ENCODE assay signal across 17 cellular contexts in the genomic region with DNA sequence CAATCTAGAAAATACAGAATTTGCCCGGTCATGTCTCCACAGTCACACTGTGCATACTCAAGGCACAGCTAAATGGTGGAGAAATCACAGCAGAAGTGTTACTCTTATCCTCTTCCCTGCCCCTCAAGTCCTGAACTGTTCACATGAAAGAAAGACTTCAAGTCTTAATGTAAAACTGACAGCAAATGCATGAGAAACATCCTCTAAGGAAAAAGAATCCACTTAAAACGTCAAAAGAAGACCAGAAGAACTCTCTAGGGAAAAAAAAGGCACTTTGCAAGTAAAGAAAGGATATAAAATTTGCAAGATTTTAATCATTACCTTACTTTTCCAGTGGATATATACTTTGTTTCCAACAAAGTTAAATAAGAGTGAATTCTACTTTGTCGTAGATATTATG.
DNase-seq lines count a peak whose midpoint lies in the region; ATAC-seq, FAIRE-seq and TF ChIP-seq lines count a peak whose summit lies in the region.
"Had no signal": no experiment of that assay in that cellular context is flagged by ENCODE, and none has a peak within 500 bp of the region (broad histone marks: within the 10 kb centered on the region; RNA-seq: fewer than 3 reads in every experiment).

No MANE protein-coding gene starts in this region.

- WGBS in A549 (ENCODE audit: missing lambda C conversion rate): 57% methylated on average over 3 of the region's 3 CpGs
- 83% methylated on average over 1 of the region's 3 CpGs; no CpG with 5 or more reads in 1 of the 2 experiments for WGBS in IMR-90 (ENCODE audit: extremely low coverage in 2 of 2, insufficient read length in 1 of 2), 2 experiments

- H3K9me1 ChIP-seq in IMR-90 (ENCODE audit: insufficient read depth, low read length): no peaks in the 10 kb centered on the region

- no peak for TF ChIP-seq RAD21 in A549 (conservative IDR thresholded peaks at IDR 0.05 in 1 of 2, IDR thresholded peaks at IDR 0.05 in 1 of 2)
- no peak for TF ChIP-seq RAD21 in IMR-90 (IDR thresholded peaks at IDR 0.05; ENCODE audit: low read length)

- H3K4me2 ChIP-seq in A549 (no peak overlapping the region), IMR-90 (ENCODE audit: low read depth, low read length) (no peak overlapping the region), neural progenitor cell (no peak overlapping the region)
- H3K4me2 ChIP-seq: BLaER1 treated with 17β-estradiol and CSF1 and Interleukin-3, amounts not matched to agents 10 nM and 100 nM had no signal

- TF ChIP-seq CTCF in A549 (IDR thresholded peaks at IDR 0.05) (no peak), IMR-90 (conservative IDR thresholded peaks at IDR 0.05; ENCODE audit: low read depth, low read length) (no peak), foreskin keratinocyte (conservative IDR thresholded peaks at IDR 0.05) (no peak), neural progenitor cell (IDR thresholded peaks at IDR 0.05) (no peak), D721Med (IDR thresholded peaks at IDR 0.05; ENCODE audit: insufficient read depth, missing control alignments) (no peak)

- H3K27ac ChIP-seq in A549: peak overlapping the region; percentile 7 to 61; a peak in 3 of 6 replicates
- no peak overlapping the region for H3K27ac ChIP-seq in IMR-90 (ENCODE audit: insufficient read depth, low read length)
- H3K27ac ChIP-seq in foreskin keratinocyte: no peak overlapping the region
- peak overlapping the region; percentile 25 for H3K27ac ChIP-seq in neural progenitor cell
- H3K27ac ChIP-seq: BLaER1 treated with 17β-estradiol and CSF1 and Interleukin-3, amounts not matched to agents 10 nM and 100 nM; GM23248; Peyer's patch; SJSA1 had no signal

- H3K79me2 ChIP-seq in neural progenitor cell (ENCODE audit: low read depth): no peaks in the 10 kb centered on the region

- H2BK5ac ChIP-seq in IMR-90 (ENCODE audit: low read depth, low read length, poor library complexity, severe bottlenecking): no peak overlapping the region

- no peaks in the 10 kb centered on the region for H3K27me3 ChIP-seq in IMR-90 (ENCODE audit: control insufficient read depth, insufficient read depth, low read length)
- H3K27me3 ChIP-seq in foreskin keratinocyte: no peaks in the 10 kb centered on the region
- H3K27me3 ChIP-seq in neural progenitor cell: no peaks in the 10 kb centered on the region
- H3K27me3 ChIP-seq: BLaER1 treated with 17β-estradiol and CSF1 and Interleukin-3, amounts not matched to agents 10 nM and 100 nM; Peyer's patch; SJSA1 had no signal

- H3K27me3 Mint-ChIP-seq in neural progenitor cell (ENCODE audit: insufficient read depth, low read depth): no peaks in the 10 kb centered on the region

- no peak overlapping the region for H2AK9ac ChIP-seq in IMR-90 (replicated peaks; ENCODE audit: low read depth, low read length, poor library complexity)

- in situ Hi-C loops in IMR-90 (cut with MboI; ENCODE audit: low sequenced_read_pairs): loop anchor here (10.0 to 25.0 kb wide), 2 partner anchors 263 to 781 kb away; no protein-coding TSS in a partner anchor

- H3K4me3 ChIP-seq in A549: no peak overlapping the region
- H3K4me3 ChIP-seq in IMR-90 (ENCODE audit: insufficient read depth, low read depth, low read length): no peak overlapping the region
- H3K4me3 ChIP-seq in neural progenitor cell: no peak overlapping the region
- H3K4me3 ChIP-seq: BLaER1 treated with 17β-estradiol and CSF1 and Interleukin-3, amounts not matched to agents 10 nM and 100 nM; GM23248; Peyer's patch; SJSA1 had no signal

- H3K4me1 ChIP-seq in A549 (peaks cover 19% of the 10 kb centered on the region), IMR-90 (ENCODE audit: control insufficient read depth, insufficient read depth, low read length) (no peaks in the 10 kb centered on the region), foreskin keratinocyte (no peaks in the 10 kb centered on the region), neural progenitor cell (peaks cover 6% of the 10 kb centered on the region)
- H3K4me1 ChIP-seq: BLaER1 treated with 17β-estradiol and CSF1 and Interleukin-3, amounts not matched to agents 10 nM and 100 nM; SJSA1 had no signal

- H2AFZ ChIP-seq in IMR-90 (replicated peaks; ENCODE audit: low read length, poor library complexity): no peak overlapping the region
- H2AFZ ChIP-seq in neural progenitor cell (replicated peaks): no peak overlapping the region

- peak overlapping the region in 1 of 2 experiments; percentile 35; a peak in 1 of 4 replicates for H4K8ac ChIP-seq in IMR-90 (ENCODE audit: low read depth in 2 of 2, low read length in 2 of 2)

- 0 out of 2 replicates have a peak overlapping the region, but pooled peaks have one; percentile 33 for H2BK20ac ChIP-seq in IMR-90 (ENCODE audit: low read depth, low read length)

- ATAC-seq in A549: no peak
- ATAC-seq in IMR-90 (ENCODE audit: low read depth): no peak
- no peak for ATAC-seq in foreskin keratinocyte
- no peak for ATAC-seq in GM18868 (IDR thresholded peaks at IDR 0.05; ENCODE audit: unreplicated experiment)
- no peak for ATAC-seq in GM19452 (IDR thresholded peaks at IDR 0.05; ENCODE audit: unreplicated experiment)
- ATAC-seq: CD8-positive, alpha-beta T cell; HCT116 had no signal

- no TSS peak for BruUV-seq in IMR-90 (replicated peaks; lab: Mats Ljungman, UMichigan)

- DNase-seq in A549 (ENCODE audit: low read depth in 1 of 2, low spot score in 1 of 2) (no peak), IMR-90 (no peak), foreskin keratinocyte (peak; percentile 3 to 7), neural progenitor cell (ENCODE audit: low spot score) (no peak), D721Med (ENCODE audit: insufficient read length, low spot score) (no peak)
- DNase-seq: CD8-positive, alpha-beta T cell; DMS79 treated with DMSO at 0.1 percent for 48 hours; GM23248; KG1; NCI-H1694 treated with DMSO at 0.1 percent for 48 hours; NK-92 treated with Interleukin-12 subunit alpha and Interleukin-12 subunit beta, amount 100 ng/mL, for 24 hours; Peyer's patch had no signal

- POLR2A ChIA-PET in A549 (lab: Yijun Ruan, JAX) (no interaction called here), IMR-90 (lab: Charles Lee; ENCODE audit: unreplicated experiment) (no interaction called here)

- H3K9ac ChIP-seq in IMR-90 (ENCODE audit: low read depth, low read length): no peak overlapping the region
- H3K9ac ChIP-seq in neural progenitor cell: no peak overlapping the region
- H3K9ac ChIP-seq: BLaER1 treated with 17β-estradiol and CSF1 and Interleukin-3, amounts not matched to agents 10 nM and 100 nM; GM23248 had no signal

- H3K36me3 ChIP-seq in IMR-90 (ENCODE audit: control insufficient read depth, insufficient read depth, low read length) (no peaks in the 10 kb centered on the region), neural progenitor cell (peaks cover 7% of the 10 kb centered on the region)
- H3K36me3 ChIP-seq: BLaER1 treated with 17β-estradiol and CSF1 and Interleukin-3, amounts not matched to agents 10 nM and 100 nM; Peyer's patch; SJSA1 had no signal

- no peak overlapping the region for H2BK15ac ChIP-seq in IMR-90 (ENCODE audit: low read depth, low read length)

- H2BK120ac ChIP-seq in IMR-90 (ENCODE audit: low read depth, low read length): no peak overlapping the region

- H3K27ac Mint-ChIP-seq in neural progenitor cell: no peak overlapping the region
- H3K27ac Mint-ChIP-seq: CD8-positive, alpha-beta T cell had no signal

- CTCF ChIA-PET in A549 (lab: Yijun Ruan, JAX): interaction anchor here (0.6 to 5.9 kb wide), 6 partner anchors 26 to 392 kb away, joined by 3 to 45 read pairs (median 4); no protein-coding TSS in a partner anchor
- CTCF ChIA-PET in IMR-90 (lab: Yijun Ruan, JAX): interaction anchor here (0.6 to 1.4 kb wide), 2 partner anchors 246 to 317 kb away, joined by 4 to 10 read pairs; no protein-coding TSS in a partner anchor

- H2AK5ac ChIP-seq in IMR-90 (ENCODE audit: low read depth, low read length): no peak overlapping the region

- H3K4me1 Mint-ChIP-seq in neural progenitor cell: peaks cover 7% of the 10 kb centered on the region

- dilution Hi-C loops in IMR-90 (cut with HindIII; ENCODE audit: low sequenced_read_pairs, unreplicated experiment): no loop called here

- H4K91ac ChIP-seq in IMR-90 (ENCODE audit: insufficient read depth, low read depth, low read length): no peak overlapping the region

- peak overlapping the region; percentile 74; the same call in 1 of the 2 replicates for H4K5ac ChIP-seq in IMR-90 (ENCODE audit: low read depth, low read length)

- intact Hi-C loops in IMR-90 (cut with micrococcal nuclease): loop anchor here (5.0 to 10.0 kb wide), 4 partner anchors 131 to 786 kb away; no protein-coding TSS in a partner anchor

- H3K4me3 Mint-ChIP-seq in neural progenitor cell: no peak overlapping the region
- H3K4me3 Mint-ChIP-seq: CD8-positive, alpha-beta T cell had no signal

- no peaks in the 10 kb centered on the region for H3K9me3 Mint-ChIP-seq in neural progenitor cell
- H3K9me3 Mint-ChIP-seq: CD8-positive, alpha-beta T cell had no signal

- no peak overlapping the region for H3K4ac ChIP-seq in IMR-90 (ENCODE audit: low read depth, low read length)

- no peak for TF ChIP-seq EP300 in A549 (IDR thresholded peaks at IDR 0.05)

- peaks cover 2% of the 10 kb centered on the region for H3K36me3 Mint-ChIP-seq in neural progenitor cell
- H3K36me3 Mint-ChIP-seq: CD8-positive, alpha-beta T cell had no signal

- H4K20me1 ChIP-seq in IMR-90 (ENCODE audit: insufficient read depth, low read length): no peaks in the 10 kb centered on the region
- H4K20me1 ChIP-seq in neural progenitor cell (ENCODE audit: low read depth): no peaks in the 10 kb centered on the region
- H4K20me1 ChIP-seq: BLaER1 treated with 17β-estradiol and CSF1 and Interleukin-3, amounts not matched to agents 10 nM and 100 nM had no signal

- H3K79me1 ChIP-seq in IMR-90 (ENCODE audit: low read depth in 1 of 2, low read length in 2 of 2): no peaks in the 10 kb centered on the region; a peak in 1 of 4 replicates

- H3K14ac ChIP-seq in IMR-90 (replicated peaks; ENCODE audit: low read depth, low read length): 0 out of 2 replicates have a peak overlapping the region, but pooled peaks have one; percentile 9

- H3K18ac ChIP-seq in IMR-90 (ENCODE audit: low read depth, low read length): no peak overlapping the region; the same call in 1 of the 2 replicates

- TF ChIP-seq POLR2A in A549 (IDR thresholded peaks at IDR 0.05; ENCODE audit: low read length): no peak
- no peak for TF ChIP-seq POLR2A in IMR-90 (IDR thresholded peaks at IDR 0.05; ENCODE audit: low read depth, low read length)

- H3K23ac ChIP-seq in IMR-90 (ENCODE audit: low read depth, low read length): no peak overlapping the region

- no peaks in the 10 kb centered on the region for H3F3A ChIP-seq in neural progenitor cell (ENCODE audit: low read depth)

- FAIRE-seq in A549 (lab: Jason Lieb, UNC) (no peak), D721Med (lab: Jason Lieb, UNC) (no peak)

- H3K56ac ChIP-seq in IMR-90 (ENCODE audit: extremely low read depth, insufficient read depth, low read length): no peak overlapping the region

- no peaks in the 10 kb centered on the region for H3K9me3 ChIP-seq in A549
- H3K9me3 ChIP-seq in IMR-90 (ENCODE audit: control insufficient read depth, insufficient read depth, low read length): no peaks in the 10 kb centered on the region
- no peaks in the 10 kb centered on the region for H3K9me3 ChIP-seq in neural progenitor cell (ENCODE audit: low read depth)
- H3K9me3 ChIP-seq: BLaER1 treated with 17β-estradiol and CSF1 and Interleukin-3, amounts not matched to agents 10 nM and 100 nM; Peyer's patch; SJSA1 had no signal

TF ChIP-seq in A549, 52 proteins besides CTCF, POLR2A, EP300 and RAD21 (continues in another document):
- TF ChIP-seq HOXB5 (CRISPR knock-in tag; IDR thresholded peaks at IDR 0.05): no peak

Comparison
In these comparisons a context has a peak if more than half of its experiments do, and no peak if none do; other contexts are left out.
1. DNase-seq: peak in foreskin keratinocyte (2 of 2); none in A549 (0 of 2), IMR-90 (single experiment), neural progenitor cell (single experiment) and D721Med (single experiment).
2. H3K27ac ChIP-seq: peak in A549 (2 of 2) and neural progenitor cell (single experiment); none in IMR-90 (single experiment) and foreskin keratinocyte (single experiment).